In the genomic region with DNA sequence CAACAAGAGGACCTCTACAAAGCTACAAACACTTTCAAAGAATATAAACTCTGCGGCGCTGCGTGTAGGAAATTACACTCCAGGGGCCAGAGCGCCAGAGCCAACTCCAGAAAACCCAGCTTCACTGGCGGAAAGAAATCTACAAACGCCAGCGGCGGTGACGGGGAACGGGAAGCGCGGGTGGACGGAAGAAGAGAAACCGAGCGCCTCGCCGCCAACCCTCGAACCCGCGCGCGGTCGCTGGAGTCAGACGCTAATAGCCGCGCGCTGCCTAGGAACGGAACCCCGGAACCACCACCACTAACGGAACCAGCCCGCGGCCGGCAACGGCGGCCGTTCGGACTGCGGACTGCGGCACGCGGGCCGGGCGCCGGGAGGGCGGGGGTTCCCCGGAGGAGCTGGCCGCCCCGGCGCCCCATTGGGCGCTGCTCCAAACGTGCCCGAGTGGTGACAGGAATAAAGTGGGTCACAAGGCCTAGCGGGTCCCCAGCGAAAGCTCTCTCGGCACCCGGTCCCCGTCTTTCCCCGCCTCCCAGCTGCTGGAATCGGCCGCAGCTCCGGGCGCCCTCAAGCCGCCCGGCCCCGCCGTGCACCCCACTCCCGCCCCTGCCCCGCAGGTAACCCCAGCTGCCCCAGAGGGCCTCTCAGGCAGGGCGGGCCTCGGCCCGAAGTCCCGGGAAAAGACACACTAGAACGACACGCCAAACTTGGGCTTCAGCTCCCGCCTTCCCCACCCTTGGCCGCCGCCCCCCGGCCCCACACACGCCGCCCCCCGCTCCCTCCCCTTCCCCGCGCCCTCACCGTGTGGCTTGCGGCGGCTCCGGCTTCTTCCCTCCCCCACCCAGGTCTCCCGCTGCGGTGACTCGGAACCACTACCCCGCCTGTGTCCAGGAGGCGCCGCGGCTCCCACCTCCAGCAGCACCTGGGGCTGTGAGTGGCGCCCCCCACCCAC, we compare ENCODE assay signal across 1 cellular context.
A peak's percentile ranks its signal among the peaks of the same experiment; 100 is the strongest.
TF ChIP-seq lines count a peak whose summit lies in the region.

No MANE protein-coding gene starts in this region.

TF ChIP-seq in HepG2, 621 proteins besides CTCF, POLR2A, EP300 and RAD21 (continued from another document and continues in another):
- TF ChIP-seq, protein P1, sequence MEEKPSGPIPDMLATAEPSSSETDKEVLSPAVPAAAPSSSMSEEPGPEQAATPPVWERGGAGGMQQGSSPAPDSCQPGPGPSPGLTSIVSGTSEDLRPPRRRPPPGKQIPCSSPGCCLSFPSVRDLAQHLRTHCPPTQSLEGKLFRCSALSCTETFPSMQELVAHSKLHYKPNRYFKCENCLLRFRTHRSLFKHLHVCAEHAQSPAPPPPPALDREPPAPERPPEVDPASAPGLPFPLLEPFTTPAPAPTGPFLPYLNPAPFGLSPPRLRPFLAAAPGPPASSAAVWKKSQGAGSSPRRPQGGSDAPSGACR (CRISPR knock-in tag; IDR thresholded peaks at IDR 0.05), result 0 out of 2 replicates have a peak, but pooled peaks have one; percentile 51
- no peak for TF ChIP-seq JUNB (CRISPR knock-in tag; IDR thresholded peaks at IDR 0.05; ENCODE audit: borderline replicate concordance)
- TF ChIP-seq GABPA (IDR thresholded peaks at IDR 0.05; ENCODE audit: low read depth, low read length), result peak; percentile 71
- TF ChIP-seq GABPA (CRISPR knock-in tag; IDR thresholded peaks at IDR 0.05; ENCODE audit: low read depth), result peak; percentile 71
- TF ChIP-seq ZNF33B (CRISPR knock-in tag; IDR thresholded peaks at IDR 0.05), result no peak
- TF ChIP-seq, protein P2, sequence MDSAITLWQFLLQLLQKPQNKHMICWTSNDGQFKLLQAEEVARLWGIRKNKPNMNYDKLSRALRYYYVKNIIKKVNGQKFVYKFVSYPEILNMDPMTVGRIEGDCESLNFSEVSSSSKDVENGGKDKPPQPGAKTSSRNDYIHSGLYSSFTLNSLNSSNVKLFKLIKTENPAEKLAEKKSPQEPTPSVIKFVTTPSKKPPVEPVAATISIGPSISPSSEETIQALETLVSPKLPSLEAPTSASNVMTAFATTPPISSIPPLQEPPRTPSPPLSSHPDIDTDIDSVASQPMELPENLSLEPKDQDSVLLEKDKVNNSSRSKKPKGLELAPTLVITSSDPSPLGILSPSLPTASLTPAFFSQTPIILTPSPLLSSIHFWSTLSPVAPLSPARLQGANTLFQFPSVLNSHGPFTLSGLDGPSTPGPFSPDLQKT (CRISPR knock-in tag; IDR thresholded peaks at IDR 0.05; ENCODE audit: borderline replicate concordance), result no peak
- no peak for TF ChIP-seq HNRNPH1 (optimal IDR thresholded peaks at IDR 0.05; ENCODE audit: low read depth, low read length)
- TF ChIP-seq, protein P3, sequence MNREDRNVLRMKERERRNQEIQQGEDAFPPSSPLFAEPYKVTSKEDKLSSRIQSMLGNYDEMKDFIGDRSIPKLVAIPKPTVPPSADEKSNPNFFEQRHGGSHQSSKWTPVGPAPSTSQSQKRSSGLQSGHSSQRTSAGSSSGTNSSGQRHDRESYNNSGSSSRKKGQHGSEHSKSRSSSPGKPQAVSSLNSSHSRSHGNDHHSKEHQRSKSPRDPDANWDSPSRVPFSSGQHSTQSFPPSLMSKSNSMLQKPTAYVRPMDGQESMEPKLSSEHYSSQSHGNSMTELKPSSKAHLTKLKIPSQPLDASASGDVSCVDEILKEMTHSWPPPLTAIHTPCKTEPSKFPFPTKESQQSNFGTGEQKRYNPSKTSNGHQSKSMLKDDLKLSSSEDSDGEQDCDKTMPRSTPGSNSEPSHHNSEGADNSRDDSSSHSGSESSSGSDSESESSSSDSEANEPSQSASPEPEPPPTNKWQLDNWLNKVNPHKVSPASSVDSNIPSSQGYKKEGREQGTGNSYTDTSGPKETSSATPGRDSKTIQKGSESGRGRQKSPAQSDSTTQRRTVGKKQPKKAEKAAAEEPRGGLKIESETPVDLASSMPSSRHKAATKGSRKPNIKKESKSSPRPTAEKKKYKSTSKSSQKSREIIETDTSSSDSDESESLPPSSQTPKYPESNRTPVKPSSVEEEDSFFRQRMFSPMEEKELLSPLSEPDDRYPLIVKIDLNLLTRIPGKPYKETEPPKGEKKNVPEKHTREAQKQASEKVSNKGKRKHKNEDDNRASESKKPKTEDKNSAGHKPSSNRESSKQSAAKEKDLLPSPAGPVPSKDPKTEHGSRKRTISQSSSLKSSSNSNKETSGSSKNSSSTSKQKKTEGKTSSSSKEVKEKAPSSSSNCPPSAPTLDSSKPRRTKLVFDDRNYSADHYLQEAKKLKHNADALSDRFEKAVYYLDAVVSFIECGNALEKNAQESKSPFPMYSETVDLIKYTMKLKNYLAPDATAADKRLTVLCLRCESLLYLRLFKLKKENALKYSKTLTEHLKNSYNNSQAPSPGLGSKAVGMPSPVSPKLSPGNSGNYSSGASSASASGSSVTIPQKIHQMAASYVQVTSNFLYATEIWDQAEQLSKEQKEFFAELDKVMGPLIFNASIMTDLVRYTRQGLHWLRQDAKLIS (CRISPR knock-in tag; IDR thresholded peaks at IDR 0.05), result no peak
- TF ChIP-seq, protein P4, sequence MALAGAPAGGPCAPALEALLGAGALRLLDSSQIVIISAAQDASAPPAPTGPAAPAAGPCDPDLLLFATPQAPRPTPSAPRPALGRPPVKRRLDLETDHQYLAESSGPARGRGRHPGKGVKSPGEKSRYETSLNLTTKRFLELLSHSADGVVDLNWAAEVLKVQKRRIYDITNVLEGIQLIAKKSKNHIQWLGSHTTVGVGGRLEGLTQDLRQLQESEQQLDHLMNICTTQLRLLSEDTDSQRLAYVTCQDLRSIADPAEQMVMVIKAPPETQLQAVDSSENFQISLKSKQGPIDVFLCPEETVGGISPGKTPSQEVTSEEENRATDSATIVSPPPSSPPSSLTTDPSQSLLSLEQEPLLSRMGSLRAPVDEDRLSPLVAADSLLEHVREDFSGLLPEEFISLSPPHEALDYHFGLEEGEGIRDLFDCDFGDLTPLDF (CRISPR knock-in tag; IDR thresholded peaks at IDR 0.05), result peak; percentile 60
- TF ChIP-seq, protein P5, sequence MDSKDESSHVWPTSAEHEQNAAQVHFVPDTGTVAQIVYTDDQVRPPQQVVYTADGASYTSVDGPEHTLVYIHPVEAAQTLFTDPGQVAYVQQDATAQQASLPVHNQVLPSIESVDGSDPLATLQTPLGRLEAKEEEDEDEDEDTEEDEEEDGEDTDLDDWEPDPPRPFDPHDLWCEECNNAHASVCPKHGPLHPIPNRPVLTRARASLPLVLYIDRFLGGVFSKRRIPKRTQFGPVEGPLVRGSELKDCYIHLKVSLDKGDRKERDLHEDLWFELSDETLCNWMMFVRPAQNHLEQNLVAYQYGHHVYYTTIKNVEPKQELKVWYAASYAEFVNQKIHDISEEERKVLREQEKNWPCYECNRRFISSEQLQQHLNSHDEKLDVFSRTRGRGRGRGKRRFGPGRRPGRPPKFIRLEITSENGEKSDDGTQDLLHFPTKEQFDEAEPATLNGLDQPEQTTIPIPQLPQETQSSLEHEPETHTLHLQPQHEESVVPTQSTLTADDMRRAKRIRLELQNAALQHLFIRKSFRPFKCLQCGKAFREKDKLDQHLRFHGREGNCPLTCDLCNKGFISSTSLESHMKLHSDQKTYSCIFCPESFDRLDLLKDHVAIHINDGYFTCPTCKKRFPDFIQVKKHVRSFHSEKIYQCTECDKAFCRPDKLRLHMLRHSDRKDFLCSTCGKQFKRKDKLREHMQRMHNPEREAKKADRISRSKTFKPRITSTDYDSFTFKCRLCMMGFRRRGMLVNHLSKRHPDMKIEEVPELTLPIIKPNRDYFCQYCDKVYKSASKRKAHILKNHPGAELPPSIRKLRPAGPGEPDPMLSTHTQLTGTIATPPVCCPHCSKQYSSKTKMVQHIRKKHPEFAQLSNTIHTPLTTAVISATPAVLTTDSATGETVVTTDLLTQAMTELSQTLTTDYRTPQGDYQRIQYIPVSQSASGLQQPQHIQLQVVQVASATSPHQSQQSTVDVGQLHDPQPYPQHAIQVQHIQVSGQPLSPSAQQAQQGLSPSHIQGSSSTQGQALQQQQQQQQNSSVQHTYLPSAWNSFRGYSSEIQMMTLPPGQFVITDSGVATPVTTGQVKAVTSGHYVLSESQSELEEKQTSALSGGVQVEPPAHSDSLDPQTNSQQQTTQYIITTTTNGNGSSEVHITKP (CRISPR knock-in tag; IDR thresholded peaks at IDR 0.05; ENCODE audit: low read depth), result no peak
- TF ChIP-seq NR2F1 (CRISPR knock-in tag; IDR thresholded peaks at IDR 0.05), result no peak
- peak; percentile 79 for TF ChIP-seq THAP11 (CRISPR knock-in tag; IDR thresholded peaks at IDR 0.05)
- no peak for TF ChIP-seq ZBTB20 (CRISPR knock-in tag; IDR thresholded peaks at IDR 0.05; ENCODE audit: borderline replicate concordance, low read depth)
- TF ChIP-seq, protein P6, sequence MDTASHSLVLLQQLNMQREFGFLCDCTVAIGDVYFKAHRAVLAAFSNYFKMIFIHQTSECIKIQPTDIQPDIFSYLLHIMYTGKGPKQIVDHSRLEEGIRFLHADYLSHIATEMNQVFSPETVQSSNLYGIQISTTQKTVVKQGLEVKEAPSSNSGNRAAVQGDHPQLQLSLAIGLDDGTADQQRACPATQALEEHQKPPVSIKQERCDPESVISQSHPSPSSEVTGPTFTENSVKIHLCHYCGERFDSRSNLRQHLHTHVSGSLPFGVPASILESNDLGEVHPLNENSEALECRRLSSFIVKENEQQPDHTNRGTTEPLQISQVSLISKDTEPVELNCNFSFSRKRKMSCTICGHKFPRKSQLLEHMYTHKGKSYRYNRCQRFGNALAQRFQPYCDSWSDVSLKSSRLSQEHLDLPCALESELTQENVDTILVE (CRISPR knock-in tag; IDR thresholded peaks at IDR 0.05), result peak; percentile 94; the same call in 1 of the 2 replicates
- TF ChIP-seq TCF7 (IDR thresholded peaks at IDR 0.05; ENCODE audit: low read depth), result no peak
- TF ChIP-seq HNRNPLL (IDR thresholded peaks at IDR 0.05; ENCODE audit: low read depth, low read length, poor library complexity, severe bottlenecking), result peak; percentile 85
- TF ChIP-seq, protein P7, sequence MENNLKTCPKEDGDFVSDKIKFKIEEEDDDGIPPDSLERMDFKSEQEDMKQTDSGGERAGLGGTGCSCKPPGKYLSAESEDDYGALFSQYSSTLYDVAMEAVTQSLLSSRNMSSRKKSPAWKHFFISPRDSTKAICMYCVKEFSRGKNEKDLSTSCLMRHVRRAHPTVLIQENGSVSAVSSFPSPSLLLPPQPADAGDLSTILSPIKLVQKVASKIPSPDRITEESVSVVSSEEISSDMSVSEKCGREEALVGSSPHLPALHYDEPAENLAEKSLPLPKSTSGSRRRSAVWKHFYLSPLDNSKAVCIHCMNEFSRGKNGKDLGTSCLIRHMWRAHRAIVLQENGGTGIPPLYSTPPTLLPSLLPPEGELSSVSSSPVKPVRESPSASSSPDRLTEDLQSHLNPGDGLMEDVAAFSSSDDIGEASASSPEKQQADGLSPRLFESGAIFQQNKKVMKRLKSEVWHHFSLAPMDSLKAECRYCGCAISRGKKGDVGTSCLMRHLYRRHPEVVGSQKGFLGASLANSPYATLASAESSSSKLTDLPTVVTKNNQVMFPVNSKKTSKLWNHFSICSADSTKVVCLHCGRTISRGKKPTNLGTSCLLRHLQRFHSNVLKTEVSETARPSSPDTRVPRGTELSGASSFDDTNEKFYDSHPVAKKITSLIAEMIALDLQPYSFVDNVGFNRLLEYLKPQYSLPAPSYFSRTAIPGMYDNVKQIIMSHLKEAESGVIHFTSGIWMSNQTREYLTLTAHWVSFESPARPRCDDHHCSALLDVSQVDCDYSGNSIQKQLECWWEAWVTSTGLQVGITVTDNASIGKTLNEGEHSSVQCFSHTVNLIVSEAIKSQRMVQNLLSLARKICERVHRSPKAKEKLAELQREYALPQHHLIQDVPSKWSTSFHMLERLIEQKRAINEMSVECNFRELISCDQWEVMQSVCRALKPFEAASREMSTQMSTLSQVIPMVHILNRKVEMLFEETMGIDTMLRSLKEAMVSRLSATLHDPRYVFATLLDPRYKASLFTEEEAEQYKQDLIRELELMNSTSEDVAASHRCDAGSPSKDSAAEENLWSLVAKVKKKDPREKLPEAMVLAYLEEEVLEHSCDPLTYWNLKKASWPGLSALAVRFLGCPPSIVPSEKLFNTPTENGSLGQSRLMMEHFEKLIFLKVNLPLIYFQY (CRISPR knock-in tag; IDR thresholded peaks at IDR 0.05; ENCODE audit: borderline replicate concordance), result peak; percentile 87; the same call in 1 of the 2 replicates
- 0 out of 2 replicates have a peak, but pooled peaks have one; percentile 51 for TF ChIP-seq ZNF431 (CRISPR knock-in tag; IDR thresholded peaks at IDR 0.05; ENCODE audit: borderline replicate concordance, low read depth)
- TF ChIP-seq ZNF138 (CRISPR knock-in tag; IDR thresholded peaks at IDR 0.05; ENCODE audit: low read depth), result no peak
- TF ChIP-seq ZKSCAN8 (CRISPR knock-in tag; IDR thresholded peaks at IDR 0.05; ENCODE audit: borderline replicate concordance), result no peak
- 0 out of 2 replicates have a peak, but pooled peaks have one; percentile 7 for TF ChIP-seq PCBP1 (IDR thresholded peaks at IDR 0.05; ENCODE audit: borderline replicate concordance, low read depth, low read length)
- TF ChIP-seq LCORL (IDR thresholded peaks at IDR 0.05), result no peak
- peak; percentile 62; the same call in 1 of the 2 replicates for TF ChIP-seq LCORL (CRISPR knock-in tag; IDR thresholded peaks at IDR 0.05)
- TF ChIP-seq HDAC1 (CRISPR knock-in tag; IDR thresholded peaks at IDR 0.05), result peak; percentile 62
- peak; percentile 50; the same call in 1 of the 2 replicates for TF ChIP-seq ZNF337 (CRISPR knock-in tag; IDR thresholded peaks at IDR 0.05; ENCODE audit: borderline replicate concordance, low read depth)
- no peak for TF ChIP-seq ZNF75D (CRISPR knock-in tag; IDR thresholded peaks at IDR 0.05; ENCODE audit: borderline replicate concordance)
- no peak for TF ChIP-seq ZNF3 (CRISPR knock-in tag; IDR thresholded peaks at IDR 0.05)
- TF ChIP-seq NR2C2 (CRISPR knock-in tag; IDR thresholded peaks at IDR 0.05; ENCODE audit: borderline replicate concordance), result peak; percentile 58; the same call in 1 of the 2 replicates
- no peak for TF ChIP-seq ZNF17 (CRISPR knock-in tag; IDR thresholded peaks at IDR 0.05)
- TF ChIP-seq, protein P8, sequence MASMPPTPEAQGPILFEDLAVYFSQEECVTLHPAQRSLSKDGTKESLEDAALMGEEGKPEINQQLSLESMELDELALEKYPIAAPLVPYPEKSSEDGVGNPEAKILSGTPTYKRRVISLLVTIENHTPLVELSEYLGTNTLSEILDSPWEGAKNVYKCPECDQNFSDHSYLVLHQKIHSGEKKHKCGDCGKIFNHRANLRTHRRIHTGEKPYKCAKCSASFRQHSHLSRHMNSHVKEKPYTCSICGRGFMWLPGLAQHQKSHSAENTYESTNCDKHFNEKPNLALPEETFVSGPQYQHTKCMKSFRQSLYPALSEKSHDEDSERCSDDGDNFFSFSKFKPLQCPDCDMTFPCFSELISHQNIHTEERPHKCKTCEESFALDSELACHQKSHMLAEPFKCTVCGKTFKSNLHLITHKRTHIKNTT (CRISPR knock-in tag; IDR thresholded peaks at IDR 0.05), result no peak
- peak; percentile 93 for TF ChIP-seq GABPB1 (CRISPR knock-in tag; IDR thresholded peaks at IDR 0.05)
- TF ChIP-seq, protein P9, sequence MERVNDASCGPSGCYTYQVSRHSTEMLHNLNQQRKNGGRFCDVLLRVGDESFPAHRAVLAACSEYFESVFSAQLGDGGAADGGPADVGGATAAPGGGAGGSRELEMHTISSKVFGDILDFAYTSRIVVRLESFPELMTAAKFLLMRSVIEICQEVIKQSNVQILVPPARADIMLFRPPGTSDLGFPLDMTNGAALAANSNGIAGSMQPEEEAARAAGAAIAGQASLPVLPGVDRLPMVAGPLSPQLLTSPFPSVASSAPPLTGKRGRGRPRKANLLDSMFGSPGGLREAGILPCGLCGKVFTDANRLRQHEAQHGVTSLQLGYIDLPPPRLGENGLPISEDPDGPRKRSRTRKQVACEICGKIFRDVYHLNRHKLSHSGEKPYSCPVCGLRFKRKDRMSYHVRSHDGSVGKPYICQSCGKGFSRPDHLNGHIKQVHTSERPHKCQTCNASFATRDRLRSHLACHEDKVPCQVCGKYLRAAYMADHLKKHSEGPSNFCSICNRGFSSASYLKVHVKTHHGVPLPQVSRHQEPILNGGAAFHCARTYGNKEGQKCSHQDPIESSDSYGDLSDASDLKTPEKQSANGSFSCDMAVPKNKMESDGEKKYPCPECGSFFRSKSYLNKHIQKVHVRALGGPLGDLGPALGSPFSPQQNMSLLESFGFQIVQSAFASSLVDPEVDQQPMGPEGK (CRISPR knock-in tag; IDR thresholded peaks at IDR 0.05), result peak; percentile 75
- peak; percentile 15; the same call in 1 of the 2 replicates for TF ChIP-seq ZNF790 (CRISPR knock-in tag; IDR thresholded peaks at IDR 0.05; ENCODE audit: borderline replicate concordance)
- TF ChIP-seq KMT2B (CRISPR knock-in tag; IDR thresholded peaks at IDR 0.05), result peak; percentile 87
